ENCODE assay signal across 11 cellular contexts in the genomic region with DNA sequence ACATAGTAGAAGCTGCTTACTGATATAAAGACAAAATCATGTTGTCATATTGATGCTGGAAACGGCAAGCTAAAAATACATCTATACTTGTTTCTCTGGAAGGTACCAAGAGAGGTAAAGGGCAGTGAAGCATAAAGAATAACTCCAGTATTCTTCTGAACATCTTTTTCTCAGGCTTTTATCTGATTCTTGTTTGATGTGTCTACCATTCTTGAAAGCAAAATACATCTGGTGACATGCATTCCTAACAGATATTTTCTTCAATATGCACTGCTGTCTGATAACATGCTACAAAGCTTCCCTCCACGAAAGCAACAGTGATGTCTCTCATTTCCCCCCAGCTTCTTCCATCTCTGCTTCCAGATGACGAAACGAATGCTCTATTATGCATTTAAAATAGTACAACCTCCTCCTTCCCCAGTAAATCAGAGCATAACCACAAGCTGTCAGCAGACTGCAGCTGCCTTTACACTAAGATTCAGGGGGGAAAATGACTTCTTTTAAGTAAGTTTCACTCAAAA.
A peak's percentile ranks its signal among the peaks of the same experiment; 100 is the strongest.
DNase-seq lines count a peak whose midpoint lies in the region; ATAC-seq and TF ChIP-seq lines count a peak whose summit lies in the region.
"Had no signal": no experiment of that assay in that cellular context is flagged by ENCODE, and none has a peak within 500 bp of the region (broad histone marks: within the 10 kb centered on the region; RNA-seq: fewer than 3 reads in every experiment).

No MANE protein-coding gene starts in this region.

- H3K36me3 Mint-ChIP-seq in activated CD4-positive, alpha-beta memory T cell treated with anti-CD3 and anti-CD28 coated beads, Interleukin-2, amount 10 ng/mL, durations not matched to agents 7 days and 5 days (ENCODE audit: low read depth), result no peaks in the 10 kb centered on the region
- H3K36me3 Mint-ChIP-seq in activated CD4-positive, alpha-beta memory T cell treated with anti-CD3 and anti-CD28 coated beads for 36 hours, result peaks cover 4% of the 10 kb centered on the region

- H3K27ac Mint-ChIP-seq in activated CD4-positive, alpha-beta memory T cell treated with anti-CD3 and anti-CD28 coated beads, Interleukin-2, amount 10 ng/mL, durations not matched to agents 7 days and 5 days, result peak overlapping the region; percentile 4
- no peak overlapping the region for H3K27ac Mint-ChIP-seq in activated CD4-positive, alpha-beta memory T cell treated with anti-CD3 and anti-CD28 coated beads for 36 hours

- no peak for TF ChIP-seq CTCF in cardiac fibroblast (IDR thresholded peaks at IDR 0.05; ENCODE audit: low read depth, low read length)

- no peak for ATAC-seq in HG02981 (IDR thresholded peaks at IDR 0.05; ENCODE audit: unreplicated experiment)
- ATAC-seq in GM19455 (IDR thresholded peaks at IDR 0.05; ENCODE audit: unreplicated experiment), result no peak

- H3K4me1 Mint-ChIP-seq in activated CD4-positive, alpha-beta memory T cell treated with anti-CD3 and anti-CD28 coated beads, Interleukin-2, amount 10 ng/mL, durations not matched to agents 7 days and 5 days, result peaks cover 16% of the 10 kb centered on the region
- peaks cover 27% of the 10 kb centered on the region for H3K4me1 Mint-ChIP-seq in activated CD4-positive, alpha-beta memory T cell treated with anti-CD3 and anti-CD28 coated beads for 36 hours (ENCODE audit: low read depth)

- CTCF ChIA-PET in activated CD4-positive, alpha-beta memory T cell treated with anti-CD3 and anti-CD28 coated beads, Interleukin-2, amount 10 ng/mL, durations not matched to agents 7 days and 5 days (lab: Charles Lee), result interaction anchor here (0.6 to 1.6 kb wide), 4 partner anchors 20 to 458 kb away, joined by 3 to 6 read pairs (median 3); a partner anchor contains a TSS
- CTCF ChIA-PET in activated CD4-positive, alpha-beta memory T cell treated with anti-CD3 and anti-CD28 coated beads for 36 hours (lab: Charles Lee), result interaction anchor here (1.3 to 2.4 kb wide), 2 partner anchors 9 to 458 kb away, joined by 4 to 9 read pairs; no protein-coding TSS in a partner anchor

- no peak overlapping the region for H3K4me3 ChIP-seq in cardiac fibroblast (replicated peaks in 1 of 2; ENCODE audit: low read depth in 2 of 2, low read length in 2 of 2)
- H3K4me3 ChIP-seq in skeletal muscle cell (ENCODE audit: low read depth, low read length), result no peak overlapping the region
- H3K4me3 ChIP-seq: colonic mucosa had no signal

- no peaks in the 10 kb centered on the region for H3K27me3 Mint-ChIP-seq in activated CD4-positive, alpha-beta memory T cell treated with anti-CD3 and anti-CD28 coated beads, Interleukin-2, amount 10 ng/mL, durations not matched to agents 7 days and 5 days
- no peaks in the 10 kb centered on the region for H3K27me3 Mint-ChIP-seq in activated CD4-positive, alpha-beta memory T cell treated with anti-CD3 and anti-CD28 coated beads for 36 hours

- H3K9me3 Mint-ChIP-seq in activated CD4-positive, alpha-beta memory T cell treated with anti-CD3 and anti-CD28 coated beads, Interleukin-2, amount 10 ng/mL, durations not matched to agents 7 days and 5 days, result no peaks in the 10 kb centered on the region
- no peaks in the 10 kb centered on the region for H3K9me3 Mint-ChIP-seq in activated CD4-positive, alpha-beta memory T cell treated with anti-CD3 and anti-CD28 coated beads for 36 hours

- intact Hi-C loops in activated CD4-positive, alpha-beta memory T cell treated with anti-CD3 and anti-CD28 coated beads for 36 hours (cut with micrococcal nuclease), result loop anchor here (5.0 kb wide), 1 partner anchor 264 kb away; no protein-coding TSS in a partner anchor

- POLR2A ChIA-PET in activated CD4-positive, alpha-beta memory T cell treated with anti-CD3 and anti-CD28 coated beads, Interleukin-2, amount 10 ng/mL, durations not matched to agents 7 days and 5 days (lab: Charles Lee), result interaction anchor here (0.6 to 1.5 kb wide), 3 partner anchors 15 to 393 kb away, joined by 3 to 10 read pairs (median 3); a partner anchor contains a TSS
- POLR2A ChIA-PET in activated CD4-positive, alpha-beta memory T cell treated with anti-CD3 and anti-CD28 coated beads for 36 hours (lab: Charles Lee), result interaction anchor here (0.6 kb wide), 1 partner anchor 415 kb away, joined by 3 read pairs; no protein-coding TSS in a partner anchor

- DNase-seq in activated CD4-positive, alpha-beta memory T cell treated with anti-CD3 and anti-CD28 coated beads, Interleukin-2, amount 10 ng/mL, durations not matched to agents 7 days and 5 days, result no peak
- DNase-seq in activated CD4-positive, alpha-beta memory T cell treated with anti-CD3 and anti-CD28 coated beads for 36 hours, result no peak
- peak; percentile 4 for DNase-seq in NCI-H2227 (lab: John Stamatoyannopoulos, UW; ENCODE audit: unreplicated experiment)
- DNase-seq in cardiac fibroblast (ENCODE audit: low read depth in 2 of 2), result peak; percentile 39 to 49
- DNase-seq in skeletal muscle cell (ENCODE audit: low read depth), result peak; percentile 58
- no peak for DNase-seq in NCI-H1930 (lab: John Stamatoyannopoulos, UW)
- DNase-seq: ACHN; colonic mucosa; stimulated activated CD4-positive, alpha-beta T cell treated with anti-CD3 and anti-CD28 coated beads, Interleukin-4, amount 100 ng/mL, for 24 hours had no signal

- no peak overlapping the region for H3K4me3 Mint-ChIP-seq in activated CD4-positive, alpha-beta memory T cell treated with anti-CD3 and anti-CD28 coated beads, Interleukin-2, amount 10 ng/mL, durations not matched to agents 7 days and 5 days
- H3K4me3 Mint-ChIP-seq in activated CD4-positive, alpha-beta memory T cell treated with anti-CD3 and anti-CD28 coated beads for 36 hours, result no peak overlapping the region

Comparison
In these comparisons a context has a peak if more than half of its experiments do, and no peak if none do; other contexts are left out.
1. DNase-seq: peak in NCI-H2227 (single experiment), cardiac fibroblast (2 of 2) and skeletal muscle cell (single experiment); none in activated CD4-positive, alpha-beta memory T cell treated with anti-CD3 and anti-CD28 coated beads, Interleukin-2, amount 10 ng/mL, durations not matched to agents 7 days and 5 days (single experiment), activated CD4-positive, alpha-beta memory T cell treated with anti-CD3 and anti-CD28 coated beads for 36 hours (single experiment) and NCI-H1930 (0 of 2).